8 cellular contexts compared by ENCODE assay signal in genomic region chr19:47273313-47274070, GRCh38. TPM values are rescaled to one million over a fixed set of nuclear protein-coding genes. Genes with fewer than 3 reads are reported as not detected.
DNase-seq lines count a peak whose midpoint lies in the region; ATAC-seq and TF ChIP-seq lines count a peak whose summit lies in the region.

No MANE protein-coding gene starts in this region.

- no peaks in the 10 kb centered on the region for H3K9me3 Mint-ChIP-seq in central memory CD8-positive, alpha-beta T cell

- no peak overlapping the region for H2AFZ ChIP-seq in ACC112 (ENCODE audit: low read length, unreplicated experiment)

- DNase-seq in NCI-H226 = peak; percentile 87
- DNase-seq in central memory CD8-positive, alpha-beta T cell (ENCODE audit: low spot score in 2 of 2) = peak; percentile 80 to 82
- DNase-seq in kidney epithelial cell (ENCODE audit: low read depth) = no peak
- peak; percentile 79 to 84 for DNase-seq in stimulated activated CD4-positive, alpha-beta T cell treated with anti-CD3 and anti-CD28 coated beads, Interleukin-15, amount 100 ng/mL, for 1 hour (ENCODE audit: low read depth in 1 of 2, low spot score in 1 of 2)

- peak overlapping the region; percentile 92 for H3K27ac Mint-ChIP-seq in central memory CD8-positive, alpha-beta T cell (ENCODE audit: low read depth)

- no peaks in the 10 kb centered on the region for H3K79me2 ChIP-seq in ACC112 (ENCODE audit: control insufficient read depth, insufficient read depth, low read length, unreplicated experiment)

- peak; percentile 53 for ATAC-seq in GM18867 (IDR thresholded peaks at IDR 0.05; ENCODE audit: unreplicated experiment)
- ATAC-seq in HG03097 (IDR thresholded peaks at IDR 0.05; ENCODE audit: low FRiP score, unreplicated experiment) = peak; percentile 55
- ATAC-seq in activated CD4-positive, CD25-positive, alpha-beta regulatory T cell treated with anti-CD3 and anti-CD28 coated beads, Interleukin-2, amount 50 U/mL, for 24 hours = peak; percentile 76 to 78
- ATAC-seq in central memory CD8-positive, alpha-beta T cell (replicated peaks; ENCODE audit: extremely low read depth, poor library complexity, severe bottlenecking) = peak; percentile 68

- H3K4me1 Mint-ChIP-seq in central memory CD8-positive, alpha-beta T cell = peaks cover 36% of the 10 kb centered on the region

- peaks cover 33% of the 10 kb centered on the region for H3K36me3 Mint-ChIP-seq in central memory CD8-positive, alpha-beta T cell (ENCODE audit: insufficient read depth)

- no peak for TF ChIP-seq CTCF in kidney epithelial cell (IDR thresholded peaks at IDR 0.05; ENCODE audit: insufficient read depth, low read length, poor library complexity, severe bottlenecking)

- no peaks in the 10 kb centered on the region for H3K27me3 ChIP-seq in ACC112 (ENCODE audit: insufficient read depth, low read length)
- no peaks in the 10 kb centered on the region for H3K27me3 ChIP-seq in kidney epithelial cell (ENCODE audit: control insufficient read depth, insufficient read depth, low read length)

- H3K36me3 ChIP-seq in ACC112 (ENCODE audit: insufficient read depth, low read length) (no peaks in the 10 kb centered on the region), kidney epithelial cell (ENCODE audit: control insufficient read depth, insufficient read depth, low read length) (no peaks in the 10 kb centered on the region)

- H3K4me3 ChIP-seq in ACC112 (ENCODE audit: low read depth, low read length) (peak overlapping the region; percentile 83), kidney epithelial cell (ENCODE audit: low read depth, low read length) (peak overlapping the region; percentile 81)

- H3K4me1 ChIP-seq in ACC112 (ENCODE audit: control insufficient read depth, insufficient read depth, low read length, unreplicated experiment) = peaks cover 20% of the 10 kb centered on the region

- H3K27me3 Mint-ChIP-seq in central memory CD8-positive, alpha-beta T cell = no peaks in the 10 kb centered on the region

- H3K4me3 Mint-ChIP-seq in central memory CD8-positive, alpha-beta T cell = peak overlapping the region; percentile 87

- peak overlapping the region; percentile 95 for H3K27ac ChIP-seq in ACC112 (ENCODE audit: low read depth, low read length)

RNA-seq across cellular contexts. Expression of gene INAFM1, which starts 1.2 kb away (rescaled TPM):
- total RNA-seq in kidney epithelial cell = 2.2 and 3.9 TPM in 2 replicates

RNA-seq across cellular contexts. Expression of gene CCDC9, which starts 17.2 kb away (rescaled TPM):
- total RNA-seq in kidney epithelial cell = 13.8 and 16.5 TPM in 2 replicates

RNA-seq across cellular contexts. Expression of gene C5AR1, which starts 36.2 kb away (rescaled TPM):
- total RNA-seq in kidney epithelial cell = not detected in 2 replicates

RNA-seq across cellular contexts. Expression of gene BBC3, which starts 42.5 kb away (rescaled TPM):
- 46.8 and 64.7 TPM in 2 replicates for total RNA-seq in kidney epithelial cell

RNA-seq across cellular contexts. Expression of gene C5AR2, which starts 58.5 kb away (rescaled TPM):
- not detected in 2 replicates for total RNA-seq in kidney epithelial cell
